ENCODE assay signal across 19 cellular contexts in genomic region chr12:106409898-106410297, GRCh38.
"Had no signal": no experiment of that assay in that cellular context is flagged by ENCODE, and none has a peak within 500 bp of the region (broad histone marks: within the 10 kb centered on the region; RNA-seq: fewer than 3 reads in every experiment).

No MANE protein-coding gene starts in this region.

- ATAC-seq: left cardiac atrium, lower lobe of right lung had no signal

- H3K4me3 ChIP-seq: esophagus muscularis mucosa, left ventricle myocardium inferior, lower lobe of right lung, sigmoid colon had no signal

- H3K27ac ChIP-seq: epithelial cell of prostate, esophagus muscularis mucosa, left ventricle myocardium inferior, lower lobe of right lung, sigmoid colon had no signal

- H3K4me1 ChIP-seq: esophagus muscularis mucosa, left ventricle myocardium inferior, lower lobe of right lung, sigmoid colon had no signal

- H3K27me3 ChIP-seq: esophagus muscularis mucosa, sigmoid colon had no signal

- H3K9me3 ChIP-seq: esophagus muscularis mucosa, left ventricle myocardium inferior, lower lobe of right lung, sigmoid colon had no signal

- DNase-seq: effector memory CD4-positive, alpha-beta T cell; foreskin fibroblast; immature natural killer cell; kidney; left cardiac atrium; left ventricle myocardium inferior; lower lobe of right lung; mesenchymal stem cell; midbrain; naive B cell; nephron progenitor cell; posterior cingulate gyrus; sigmoid colon; small intestine; stimulated activated CD4-positive, alpha-beta T cell treated with anti-CD3 and anti-CD28 coated beads, Interleukin-12 subunit alpha, Interleukin-12 subunit beta, amount 100 ng/mL, for 4 hours; stimulated activated naive CD4-positive, alpha-beta T cell treated with Interleukin-2 at 50 U/mL for 16 hours; trophoblast cell had no signal
